In the genomic region with DNA sequence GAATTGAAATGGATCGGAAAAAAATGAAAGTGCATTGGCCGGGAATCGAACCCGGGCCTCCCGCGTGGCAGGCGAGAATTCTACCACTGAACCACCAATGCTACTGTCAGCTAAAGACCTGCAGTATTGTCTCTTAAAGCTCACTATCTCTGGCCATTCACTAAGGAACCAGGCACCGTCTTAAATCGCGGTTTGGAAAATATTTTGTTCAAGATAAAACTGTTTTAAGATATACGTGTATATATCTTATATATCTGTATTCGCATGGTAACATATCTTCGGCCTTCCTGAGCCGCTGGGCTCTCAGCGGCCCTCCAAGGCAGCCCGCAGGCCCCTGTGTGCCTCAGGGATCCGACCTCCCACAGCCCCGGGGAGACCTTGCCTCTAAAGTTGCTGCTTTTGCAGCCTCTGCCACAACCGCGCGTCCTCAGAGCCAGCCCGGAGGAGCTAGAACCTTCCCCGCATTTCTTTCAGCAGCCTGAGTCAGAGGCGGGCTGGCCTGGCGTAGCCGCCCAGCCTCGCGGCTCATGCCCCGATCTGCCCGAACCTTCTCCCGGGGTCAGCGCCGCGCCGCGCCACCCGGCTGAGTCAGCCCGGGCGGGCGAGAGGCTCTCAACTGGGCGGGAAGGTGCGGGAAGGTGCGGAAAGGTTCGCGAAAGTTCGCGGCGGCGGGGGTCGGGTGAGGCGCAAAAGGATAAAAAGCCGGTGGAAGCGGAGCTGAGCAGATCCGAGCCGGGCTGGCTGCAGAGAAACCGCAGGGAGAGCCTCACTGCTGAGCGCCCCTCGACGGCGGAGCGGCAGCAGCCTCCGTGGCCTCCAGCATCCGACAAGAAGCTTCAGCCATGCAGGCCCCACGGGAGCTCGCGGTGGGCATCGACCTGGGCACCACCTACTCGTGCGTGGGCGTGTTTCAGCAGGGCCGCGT, we compare ENCODE assay signal across 8 cellular contexts. TPM values are rescaled to one million over a fixed set of nuclear protein-coding genes. Genes with fewer than 3 reads are reported as not detected.
DNase-seq lines count a peak whose midpoint lies in the region; ATAC-seq and TF ChIP-seq lines count a peak whose summit lies in the region.
"Not testable (repeated sequence)": the region's sequence is repeated elsewhere in the genome, so short reads cannot be mapped to it uniquely, and the experiment has no call there.

Gene HSPA6, plus strand, starts transcription at position 724 of the 925 bp plus-strand sequence. Its CDS starts 119 bp downstream, at position 843.

- intact Hi-C loops in body of pancreas (cut with DNase I): not testable (repeated sequence)

- H3K27me3 ChIP-seq in body of pancreas; rectal smooth muscle tissue (ENCODE audit: control insufficient read depth, insufficient read depth, low read length): not testable (repeated sequence)

- H3K27ac ChIP-seq in VCaP (peak within 1 kb of the TSS; percentile 53), body of pancreas (peak within 1 kb of the TSS; percentile 80 to 94 (median 84)), rectal smooth muscle tissue (ENCODE audit: low read depth, low read length) (peak within 1 kb of the TSS; percentile 51)
- not testable (repeated sequence) for H3K27ac ChIP-seq in urinary bladder (ENCODE audit: low read depth)

- H3K4me3 ChIP-seq in body of pancreas (peak within 1 kb of the TSS; percentile 22 to 48), rectal smooth muscle tissue (ENCODE audit: low read length) (peak within 1 kb of the TSS; percentile 76), urinary bladder (ENCODE audit: low read depth, low read length) (peak within 1 kb of the TSS; percentile 53)

- not testable (repeated sequence) for H3K4me1 ChIP-seq in body of pancreas; rectal smooth muscle tissue (ENCODE audit: control insufficient read depth, insufficient read depth, low read length); urinary bladder (ENCODE audit: insufficient read depth)

- not testable (repeated sequence) for H3K36me3 ChIP-seq in body of pancreas (replicated peaks in 1 of 2; ENCODE audit: insufficient read depth in 1 of 2, low read depth in 2 of 2); rectal smooth muscle tissue (ENCODE audit: control insufficient read depth, insufficient read depth, low read length); urinary bladder (ENCODE audit: insufficient read depth)

- DNase-seq in NCI-H2171 treated with DMSO at 0.1 percent for 48 hours (lab: John Stamatoyannopoulos, UW) (peak; percentile 75), body of pancreas (peak; percentile 76 to 81 (median 77)), hippocampal formation (lab: John Stamatoyannopoulos, UW) (peak; percentile 72 to 89)

- not testable (repeated sequence) for H3K9me3 ChIP-seq in body of pancreas

- H3K9ac ChIP-seq in rectal smooth muscle tissue (ENCODE audit: low read length): not testable (repeated sequence)

- peak in 1 of 3 donors; percentile 8 for TF ChIP-seq POLR2A in body of pancreas (IDR thresholded peaks at IDR 0.05)

- ATAC-seq in GM18498 (IDR thresholded peaks at IDR 0.05; ENCODE audit: unreplicated experiment) (peak; percentile 67), HG03039 (IDR thresholded peaks at IDR 0.05; ENCODE audit: unreplicated experiment) (peak; percentile 53), body of pancreas (peak; percentile 82)

- 1% methylated on average over 43 to 56 of the region's 72 CpGs for WGBS in body of pancreas, 2 donors
- under 1% methylated on average over 61 of the region's 72 CpGs for WGBS in urinary bladder

- not testable (repeated sequence) for TF ChIP-seq CTCF in VCaP (conservative IDR thresholded peaks at IDR 0.05); body of pancreas (IDR thresholded peaks at IDR 0.05)

RNA-seq across cellular contexts. Expression of gene HSPA6, which starts in this region (rescaled TPM):
- total RNA-seq in body of pancreas (1 to 10 TPM in 1 of 2 donors, under 1 TPM in 1; 0.66 to 1.6 TPM), urinary bladder (1.2 TPM)
- polyA plus RNA-seq in urinary bladder: 5.6 TPM
